In the genomic region with DNA sequence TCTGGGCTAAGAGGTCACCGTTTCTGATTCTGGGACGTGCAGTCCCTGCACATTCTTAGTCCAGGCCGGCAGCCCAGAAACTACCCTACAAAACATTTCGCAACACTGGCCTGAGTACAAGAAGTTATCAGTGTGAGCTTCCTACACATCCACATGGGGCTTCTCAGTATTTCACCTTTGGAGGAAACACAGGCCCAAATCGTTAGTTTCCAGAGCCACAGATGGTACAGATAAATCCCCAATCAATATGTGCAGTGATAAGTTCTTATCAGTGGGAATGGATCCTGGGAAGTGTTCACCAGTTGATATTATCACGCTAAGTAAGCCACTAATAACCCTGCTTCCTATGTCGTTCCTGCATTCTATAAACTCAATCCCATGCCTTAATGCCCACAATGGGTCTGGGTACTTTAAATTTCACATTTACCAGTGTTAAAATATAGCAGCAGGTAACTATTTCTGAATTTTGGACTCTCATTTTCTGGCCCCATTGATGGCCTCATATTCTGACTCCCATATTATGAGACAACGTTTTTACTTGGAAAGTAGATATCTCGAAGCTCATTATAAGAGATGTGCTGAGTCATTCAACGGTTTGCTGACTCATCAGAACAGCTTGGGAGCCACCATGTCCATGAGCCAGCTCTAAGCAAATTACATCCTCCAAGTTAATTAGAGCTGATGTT, we compare ENCODE assay signal across 20 cellular contexts.
DNase-seq lines count a peak whose midpoint lies in the region; ATAC-seq, FAIRE-seq and TF ChIP-seq lines count a peak whose summit lies in the region.
"Had no signal": no experiment of that assay in that cellular context is flagged by ENCODE, and none has a peak within 500 bp of the region (broad histone marks: within the 10 kb centered on the region; RNA-seq: fewer than 3 reads in every experiment).

No MANE protein-coding gene starts in this region.

- DNase-seq in A172 (ENCODE audit: low spot score): peak; percentile 40
- peak; percentile 35 for DNase-seq in M059J (ENCODE audit: low read depth)
- DNase-seq in choroid plexus epithelial cell (ENCODE audit: low read depth): peak; percentile 12
- DNase-seq in left lobe of liver (ENCODE audit: low spot score): peak; percentile 86
- no peak for DNase-seq in urothelium cell line (ENCODE audit: low spot score)
- DNase-seq: activated B cell treated with CpG ODN at 0.5 μM for 24 hours; activated CD8-positive, alpha-beta memory T cell treated with anti-CD3 and anti-CD28 coated beads, Interleukin-2, amount 50 U/mL, for 4 hours; DND-41; foreskin melanocyte; H7; left colon; NCI-H1092 treated with DMSO at 0.1 percent for 48 hours; NCI-H526; SHP77; stimulated activated CD4-positive, alpha-beta T cell treated with anti-CD3 and anti-CD28 coated beads, Interleukin-15, amount 100 ng/mL, for 24 hours had no signal

- no peak for TF ChIP-seq CTCF in choroid plexus epithelial cell (conservative IDR thresholded peaks at IDR 0.05; ENCODE audit: low read depth, low read length)

- no peak overlapping the region for H3K4me3 ChIP-seq in choroid plexus epithelial cell (ENCODE audit: low read depth, low read length)

- ATAC-seq in left lobe of liver (peak; percentile 97), HG02623 (IDR thresholded peaks at IDR 0.05; ENCODE audit: unreplicated experiment) (no peak), GM19324 (IDR thresholded peaks at IDR 0.05; ENCODE audit: low FRiP score, unreplicated experiment) (no peak), HG03469 (IDR thresholded peaks at IDR 0.05; ENCODE audit: unreplicated experiment) (no peak)
- ATAC-seq: activated naive CD4-positive, alpha-beta T cell treated with anti-CD3 and anti-CD28 coated beads, Interleukin-2, amount 50 U/mL, for 72 hours; left colon had no signal

- no peak for FAIRE-seq in urothelium cell line (lab: Jason Lieb, UNC)
- FAIRE-seq: colon had no signal
